8 cellular contexts compared by ENCODE assay signal in genomic region chr15:67100808-67101581, GRCh38. TPM values are rescaled to one million over a fixed set of nuclear protein-coding genes. Genes with fewer than 3 reads are reported as not detected.
DNase-seq lines count a peak whose midpoint lies in the region; ATAC-seq and TF ChIP-seq lines count a peak whose summit lies in the region.

No MANE protein-coding gene starts in this region.

- H3K27ac Mint-ChIP-seq in naive B cell: no peak overlapping the region
- H3K27ac Mint-ChIP-seq in endodermal cell: no peak overlapping the region

- H3K9ac ChIP-seq in endodermal cell (ENCODE audit: extremely low read depth, low read length, poor library complexity, severe bottlenecking): no peak overlapping the region

- DNase-seq in PC-9 (no peak), naive B cell (peak; percentile 82), HT-29 (ENCODE audit: low spot score) (no peak), NCI-H526 (lab: John Stamatoyannopoulos, UW) (no peak), endodermal cell (no peak), cortex of kidney (lab: John Stamatoyannopoulos, UW) (no peak)

- ATAC-seq in GM18502 (IDR thresholded peaks at IDR 0.05; ENCODE audit: poor library complexity, unreplicated experiment): peak; percentile 67
- ATAC-seq in GM21786 (IDR thresholded peaks at IDR 0.05; ENCODE audit: unreplicated experiment): peak; percentile 70
- ATAC-seq in naive B cell (ENCODE audit: low read depth in 2 of 2): peak; percentile 84 to 86

- H3K36me3 Mint-ChIP-seq in naive B cell (peaks cover 4 to 14% of the 10 kb centered on the region in 2 donors), endodermal cell (ENCODE audit: low read depth) (no peaks in the 10 kb centered on the region)

- no peak overlapping the region for H2AFZ ChIP-seq in PC-9

- H3K9me3 ChIP-seq in PC-9 (ENCODE audit: insufficient read depth, low read depth): no peaks in the 10 kb centered on the region
- no peaks in the 10 kb centered on the region for H3K9me3 ChIP-seq in endodermal cell (ENCODE audit: control insufficient read depth, low read length)

- no peaks in the 10 kb centered on the region for H3K9me2 ChIP-seq in PC-9 (ENCODE audit: insufficient read depth)

- BruUV-seq in PC-9 (replicated peaks; lab: Mats Ljungman, UMichigan): no TSS peak

- peaks cover 12% of the 10 kb centered on the region for H3K36me3 ChIP-seq in PC-9 (ENCODE audit: low read depth)
- peaks cover 7% of the 10 kb centered on the region for H3K36me3 ChIP-seq in endodermal cell (ENCODE audit: control insufficient read depth, insufficient read depth, low read length)

- H3K9me3 Mint-ChIP-seq in naive B cell: no peaks in the 10 kb centered on the region
- no peaks in the 10 kb centered on the region for H3K9me3 Mint-ChIP-seq in endodermal cell

- CTCF ChIA-PET in PC-9 (lab: Charles Lee): no interaction called here

- no peaks in the 10 kb centered on the region for H3K27me3 ChIP-seq in PC-9 (ENCODE audit: insufficient read depth, low read depth)
- H3K27me3 ChIP-seq in endodermal cell (ENCODE audit: control insufficient read depth, insufficient read depth, low read length, poor library complexity, severe bottlenecking): no peaks in the 10 kb centered on the region

- intact Hi-C loops in PC-9 (cut with micrococcal nuclease; ENCODE audit: unreplicated experiment): loop anchor here (10.0 kb wide), 1 partner anchor 204 kb away; no protein-coding TSS in a partner anchor

- no peak for TF ChIP-seq CTCF in PC-9 (conservative IDR thresholded peaks at IDR 0.05)
- TF ChIP-seq CTCF in endodermal cell (conservative IDR thresholded peaks at IDR 0.05): no peak

- POLR2A ChIA-PET in PC-9 (lab: Charles Lee; ENCODE audit: unreplicated experiment): interaction anchor here (0.6 kb wide), 1 partner anchor 32 kb away, joined by 5 read pairs; no protein-coding TSS in a partner anchor

- peaks cover 51% of the 10 kb centered on the region for H3K4me1 ChIP-seq in PC-9 (replicated peaks; ENCODE audit: insufficient read depth)
- peaks cover 21% of the 10 kb centered on the region for H3K4me1 ChIP-seq in endodermal cell (ENCODE audit: control insufficient read depth, insufficient read depth, low read length)

- WGBS in endodermal cell (ENCODE audit: insufficient coverage in 1 of 2, insufficient read length in 1 of 2), 2 experiments: 94 to 100% methylated on average over 3 to 7 of the region's 7 CpGs

- H4K20me1 ChIP-seq in PC-9 (ENCODE audit: insufficient read depth): no peaks in the 10 kb centered on the region

- H3K79me2 ChIP-seq in PC-9 (ENCODE audit: low read depth): peaks cover 92% of the 10 kb centered on the region

- H3K27ac ChIP-seq in PC-9 (peak overlapping the region; percentile 4; the same call in 1 of the 2 replicates), endodermal cell (ENCODE audit: low read depth, low read length) (no peak overlapping the region)

- H3K4me3 Mint-ChIP-seq in naive B cell (no peak overlapping the region), endodermal cell (no peak overlapping the region)

- no peak overlapping the region for H3K4me2 ChIP-seq in PC-9

- H3K4me1 Mint-ChIP-seq in naive B cell (peaks cover 36 to 43% (median 38%) of the 10 kb centered on the region in 3 donors), endodermal cell (peaks cover 27% of the 10 kb centered on the region)

- H3F3A ChIP-seq in PC-9 (ENCODE audit: insufficient read depth, low read depth): peaks cover 55% of the 10 kb centered on the region

- H3K4me3 ChIP-seq in PC-9: no peak overlapping the region
- no peak overlapping the region for H3K4me3 ChIP-seq in endodermal cell (ENCODE audit: low read length)

- H3K27me3 Mint-ChIP-seq in naive B cell (no peaks in the 10 kb centered on the region), endodermal cell (ENCODE audit: insufficient read depth) (peaks cover 21% of the 10 kb centered on the region)

RNA-seq across cellular contexts. Expression of gene SMAD3, which starts 35.6 kb away (rescaled TPM):
- 99.5 and 109 TPM in 2 replicates for total RNA-seq in PC-9 (2021)
- 10 to 100 TPM; 34.7 to 68.7 (median 38.0) TPM for polyA plus RNA-seq in naive B cell (ENCODE audit: low read depth in 6 of 6)
- 63.5 and 82.5 TPM in 2 replicates for total RNA-seq in HT-29 (2014; rRNA removed; shearing (Covaris generic))
- total RNA-seq in endodermal cell: 1 to 10 TPM; 7.8 to 9.6 TPM
- 36.7 TPM for polyA plus RNA-seq in endodermal cell (2013, experiment 1 of 2)
- polyA plus RNA-seq in endodermal cell (2013, experiment 2 of 2): 35.6 TPM
